1 cellular context compared by ENCODE assay signal in genomic region chrX:124938715-124939114, GRCh38.
TF ChIP-seq lines count a peak whose summit lies in the region.

No MANE protein-coding gene starts in this region.

TF ChIP-seq in HepG2, 621 proteins besides CTCF, POLR2A, EP300 and RAD21 (continued from another document):
- TF ChIP-seq ZNF639 (CRISPR knock-in tag; conservative IDR thresholded peaks at IDR 0.05) (no peak), RFX3 (CRISPR knock-in tag; IDR thresholded peaks at IDR 0.05) (no peak), FIP1L1 (IDR thresholded peaks at IDR 0.05; ENCODE audit: borderline replicate concordance, insufficient read depth, low read depth, low read length) (no peak), CHCHD3 (CRISPR knock-in tag; IDR thresholded peaks at IDR 0.05) (no peak), ZBTB2 (CRISPR knock-in tag; IDR thresholded peaks at IDR 0.05; ENCODE audit: low read depth) (no peak), ZNF557 (CRISPR knock-in tag; IDR thresholded peaks at IDR 0.05) (no peak), STAG1 (CRISPR knock-in tag; IDR thresholded peaks at IDR 0.05) (no peak), FOXA3 (CRISPR knock-in tag; IDR thresholded peaks at IDR 0.05) (no peak), MXD4 (CRISPR knock-in tag; IDR thresholded peaks at IDR 0.05) (no peak), DRAP1 (CRISPR knock-in tag; IDR thresholded peaks at IDR 0.05) (no peak), ZNF709 (CRISPR knock-in tag; IDR thresholded peaks at IDR 0.05) (no peak), PHF5A (CRISPR knock-in tag; IDR thresholded peaks at IDR 0.05; ENCODE audit: low read depth, unreplicated experiment) (no peak), PATZ1 (CRISPR knock-in tag; IDR thresholded peaks at IDR 0.05) (no peak), HINFP (CRISPR knock-in tag; IDR thresholded peaks at IDR 0.05; ENCODE audit: low read depth) (no peak)
- TF ChIP-seq, protein P1, sequence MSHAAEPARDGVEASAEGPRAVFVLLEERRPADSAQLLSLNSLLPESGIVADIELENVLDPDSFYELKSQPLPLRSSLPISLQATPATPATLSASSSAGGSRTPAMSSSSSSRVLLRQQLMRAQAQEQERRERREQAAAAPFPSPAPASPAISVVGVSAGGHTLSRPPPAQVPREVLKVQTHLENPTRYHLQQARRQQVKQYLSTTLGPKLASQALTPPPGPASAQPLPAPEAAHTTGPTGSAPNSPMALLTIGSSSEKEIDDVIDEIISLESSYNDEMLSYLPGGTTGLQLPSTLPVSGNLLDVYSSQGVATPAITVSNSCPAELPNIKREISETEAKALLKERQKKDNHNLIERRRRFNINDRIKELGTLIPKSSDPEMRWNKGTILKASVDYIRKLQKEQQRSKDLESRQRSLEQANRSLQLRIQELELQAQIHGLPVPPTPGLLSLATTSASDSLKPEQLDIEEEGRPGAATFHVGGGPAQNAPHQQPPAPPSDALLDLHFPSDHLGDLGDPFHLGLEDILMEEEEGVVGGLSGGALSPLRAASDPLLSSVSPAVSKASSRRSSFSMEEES (CRISPR knock-in tag; IDR thresholded peaks at IDR 0.05) = no peak
- TF ChIP-seq, protein P2, sequence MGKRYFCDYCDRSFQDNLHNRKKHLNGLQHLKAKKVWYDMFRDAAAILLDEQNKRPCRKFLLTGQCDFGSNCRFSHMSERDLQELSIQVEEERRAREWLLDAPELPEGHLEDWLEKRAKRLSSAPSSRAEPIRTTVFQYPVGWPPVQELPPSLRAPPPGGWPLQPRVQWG (CRISPR knock-in tag; IDR thresholded peaks at IDR 0.05; ENCODE audit: borderline replicate concordance, low read depth) = no peak
- TF ChIP-seq, protein P3, sequence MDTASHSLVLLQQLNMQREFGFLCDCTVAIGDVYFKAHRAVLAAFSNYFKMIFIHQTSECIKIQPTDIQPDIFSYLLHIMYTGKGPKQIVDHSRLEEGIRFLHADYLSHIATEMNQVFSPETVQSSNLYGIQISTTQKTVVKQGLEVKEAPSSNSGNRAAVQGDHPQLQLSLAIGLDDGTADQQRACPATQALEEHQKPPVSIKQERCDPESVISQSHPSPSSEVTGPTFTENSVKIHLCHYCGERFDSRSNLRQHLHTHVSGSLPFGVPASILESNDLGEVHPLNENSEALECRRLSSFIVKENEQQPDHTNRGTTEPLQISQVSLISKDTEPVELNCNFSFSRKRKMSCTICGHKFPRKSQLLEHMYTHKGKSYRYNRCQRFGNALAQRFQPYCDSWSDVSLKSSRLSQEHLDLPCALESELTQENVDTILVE (CRISPR knock-in tag; IDR thresholded peaks at IDR 0.05) = no peak
- TF ChIP-seq, protein P4, sequence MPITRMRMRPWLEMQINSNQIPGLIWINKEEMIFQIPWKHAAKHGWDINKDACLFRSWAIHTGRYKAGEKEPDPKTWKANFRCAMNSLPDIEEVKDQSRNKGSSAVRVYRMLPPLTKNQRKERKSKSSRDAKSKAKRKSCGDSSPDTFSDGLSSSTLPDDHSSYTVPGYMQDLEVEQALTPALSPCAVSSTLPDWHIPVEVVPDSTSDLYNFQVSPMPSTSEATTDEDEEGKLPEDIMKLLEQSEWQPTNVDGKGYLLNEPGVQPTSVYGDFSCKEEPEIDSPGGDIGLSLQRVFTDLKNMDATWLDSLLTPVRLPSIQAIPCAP (CRISPR knock-in tag; IDR thresholded peaks at IDR 0.05; ENCODE audit: low read depth) = no peak
